In the genomic region with DNA sequence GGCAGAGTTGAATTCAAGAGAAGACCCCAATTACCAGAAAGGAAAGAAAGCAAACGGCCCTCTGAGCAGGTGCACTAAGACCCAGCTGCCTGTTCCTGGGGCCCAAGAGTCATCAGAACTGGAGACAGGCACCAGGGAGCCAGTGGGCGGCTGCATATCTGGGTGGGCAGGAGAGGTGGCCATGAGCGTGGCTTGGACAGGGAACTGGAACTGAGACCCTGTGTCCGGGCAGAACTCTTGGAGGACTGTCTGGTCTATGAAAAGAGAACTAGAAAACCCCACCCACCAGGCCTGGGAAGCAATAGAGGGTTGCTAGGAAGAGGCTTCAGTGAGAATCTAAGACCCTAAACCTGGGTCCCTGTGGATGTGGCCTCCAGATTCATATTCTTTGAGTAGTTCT, we compare ENCODE assay signal across 12 cellular contexts.
DNase-seq lines count a peak whose midpoint lies in the region; ATAC-seq and TF ChIP-seq lines count a peak whose summit lies in the region.
"Had no signal": no experiment of that assay in that cellular context is flagged by ENCODE, and none has a peak within 500 bp of the region (broad histone marks: within the 10 kb centered on the region; RNA-seq: fewer than 3 reads in every experiment).

No MANE protein-coding gene starts in this region.

- 71% methylated on average over 4 of the region's 4 CpGs for WGBS in esophagus muscularis mucosa
- 75 to 91% methylated on average over 4 of the region's 4 CpGs for WGBS in sigmoid colon, 2 donors

- intact Hi-C loops in esophagus muscularis mucosa (cut with DNase I): no loop called here
- intact Hi-C loops in sigmoid colon (cut with DNase I): no loop called here

- H3K36me3 ChIP-seq in esophagus muscularis mucosa: no peaks in the 10 kb centered on the region
- H3K36me3 ChIP-seq in sigmoid colon: no peaks in the 10 kb centered on the region

- H3K9me3 ChIP-seq in esophagus muscularis mucosa: peaks cover 0 to 5% (median 0%) of the 10 kb centered on the region in 4 donors
- no peaks in the 10 kb centered on the region for H3K9me3 ChIP-seq in sigmoid colon

- no peak for DNase-seq in esophagus muscularis mucosa (ENCODE audit: extremely low spot score)
- DNase-seq in sigmoid colon: no peak
- DNase-seq in immature natural killer cell: no peak
- DNase-seq: dermis blood vessel endothelial cell, foreskin keratinocyte, kidney glomerular epithelial cell had no signal

- ATAC-seq in GM18868 (IDR thresholded peaks at IDR 0.05; ENCODE audit: unreplicated experiment) (peak; percentile 14), HG03139 (IDR thresholded peaks at IDR 0.05; ENCODE audit: unreplicated experiment) (peak; percentile 19), GM19463 (IDR thresholded peaks at IDR 0.05; ENCODE audit: unreplicated experiment) (no peak), HG02678 (IDR thresholded peaks at IDR 0.05; ENCODE audit: unreplicated experiment) (no peak)
- ATAC-seq: foreskin keratinocyte, K562 had no signal

- H3K36me3 Mint-ChIP-seq in immature natural killer cell: peaks cover 3 to 23% (median 16%) of the 10 kb centered on the region in 3 donors

- H3K4me1 Mint-ChIP-seq in immature natural killer cell: peaks cover 59 to 76% of the 10 kb centered on the region in 2 donors

- H3K4me3 ChIP-seq in esophagus muscularis mucosa (no peak overlapping the region), sigmoid colon (no peak overlapping the region)
- H3K4me3 ChIP-seq: K562 had no signal

- H3K27ac ChIP-seq in esophagus muscularis mucosa (replicated peaks in 1 of 4) (peak overlapping the region in 3 of 4 donors; percentile 21 to 52 (median 22)), sigmoid colon (peak overlapping the region; percentile 21 to 80 (median 58))
- H3K27ac ChIP-seq: foreskin keratinocyte had no signal

- peak overlapping the region in 1 of 5 donors; percentile 85 for H3K4me3 Mint-ChIP-seq in immature natural killer cell
- H3K4me3 Mint-ChIP-seq: T-helper 1 cell treated with Interleukin-12 subunit alpha and Interleukin-12 subunit beta and Interleukin-4 antibody, amounts not matched to agents 30 μg/mL and 1 μg/mL, for 36 hours had no signal

- no peaks in the 10 kb centered on the region for H3K27me3 ChIP-seq in esophagus muscularis mucosa
- no peaks in the 10 kb centered on the region for H3K27me3 ChIP-seq in sigmoid colon
- H3K27me3 ChIP-seq: foreskin keratinocyte had no signal

- peaks cover 0 to 3% (median 0%) of the 10 kb centered on the region in 6 donors for H3K9me3 Mint-ChIP-seq in immature natural killer cell

- H3K27me3 Mint-ChIP-seq in immature natural killer cell (ENCODE audit: low read depth in 3 of 3): peaks cover 0 to 1% (median 0%) of the 10 kb centered on the region in 3 donors

- TF ChIP-seq CTCF in esophagus muscularis mucosa (IDR thresholded peaks at IDR 0.05) (no peak), sigmoid colon (IDR thresholded peaks at IDR 0.05) (no peak)

- H3K4me1 ChIP-seq in esophagus muscularis mucosa (peaks cover 51 to 94% (median 87%) of the 10 kb centered on the region in 4 donors), sigmoid colon (peaks cover 0 to 97% (median 83%) of the 10 kb centered on the region in 4 donors)

- TF ChIP-seq EP300 in esophagus muscularis mucosa (IDR thresholded peaks at IDR 0.05) (no peak), sigmoid colon (IDR thresholded peaks at IDR 0.05) (no peak)

- peak overlapping the region in 2 of 6 donors; percentile 23 to 68 for H3K27ac Mint-ChIP-seq in immature natural killer cell
- H3K27ac Mint-ChIP-seq: T-helper 1 cell treated with Interleukin-12 subunit alpha and Interleukin-12 subunit beta and Interleukin-4 antibody, amounts not matched to agents 30 μg/mL and 1 μg/mL, for 36 hours had no signal

- TF ChIP-seq POLR2A in esophagus muscularis mucosa (IDR thresholded peaks at IDR 0.05; ENCODE audit: low read depth) (no peak), sigmoid colon (IDR thresholded peaks at IDR 0.05) (no peak)

Comparison
In these comparisons a context has a peak if more than half of its experiments do, and no peak if none do; other contexts are left out.
1. ATAC-seq: peak in GM18868 (single experiment) and HG03139 (single experiment); none in GM19463 (single experiment) and HG02678 (single experiment).